26 cellular contexts compared by ENCODE assay signal in genomic region chr6:124389127-124389526, GRCh38.
DNase-seq lines count a peak whose midpoint lies in the region; ATAC-seq and TF ChIP-seq lines count a peak whose summit lies in the region.
"Had no signal": no experiment of that assay in that cellular context is flagged by ENCODE, and none has a peak within 500 bp of the region (broad histone marks: within the 10 kb centered on the region; RNA-seq: fewer than 3 reads in every experiment).

No MANE protein-coding gene starts in this region.

- no TSS peak for BruUV-seq in HCT116 (replicated peaks; lab: Mats Ljungman, UMichigan)

- H3K9me3 ChIP-seq in HCT116 (ENCODE audit: control insufficient read depth in 1 of 2, insufficient read depth in 1 of 2, low read depth in 1 of 2, low read length in 2 of 2), result no peaks in the 10 kb centered on the region
- H3K9me3 ChIP-seq: BLaER1 treated with 17β-estradiol and CSF1 and Interleukin-3, amounts not matched to agents 10 nM and 100 nM; mucosa of descending colon; sigmoid colon; upper lobe of left lung had no signal

- RAD21 ChIA-PET in HCT116 (lab: Charles Lee; ENCODE audit: low non-redundant PET in 1 of 2, low total read pairs in 2 of 2, uncharacterized antibody in 2 of 2, unreplicated experiment in 2 of 2), result no interaction called here

- no peak for TF ChIP-seq POLR2A in HCT116 (IDR thresholded peaks at IDR 0.05; ENCODE audit: borderline replicate concordance, extremely low read depth, insufficient read depth, insufficient read length)

- H3K27ac ChIP-seq in HCT116 (ENCODE audit: low read depth, low read length), result no peak overlapping the region
- H3K27ac ChIP-seq: BLaER1 treated with 17β-estradiol and CSF1 and Interleukin-3, amounts not matched to agents 10 nM and 100 nM; sigmoid colon; upper lobe of left lung had no signal

- DNase-seq in NCI-H2107 treated with DMSO at 0.1 percent for 48 hours (lab: John Stamatoyannopoulos, UW; ENCODE audit: unreplicated experiment) (peak; percentile 76), NCI-H2107 (lab: John Stamatoyannopoulos, UW) (no peak), HCT116 (ENCODE audit: low read depth, low spot score) (no peak), OCI-M1 (lab: John Stamatoyannopoulos, UW) (peak; percentile 35), iPS-NIHi7 (ENCODE audit: extremely low spot score) (peak; percentile 15), cerebellum (ENCODE audit: low spot score) (no peak), C1 segment of cervical spinal cord (lab: John Stamatoyannopoulos, UW) (no peak)
- no peak for DNase-seq in activated CD8-positive, alpha-beta memory T cell treated with anti-CD3 and anti-CD28 coated beads, Interleukin-2, amount 50 U/mL, for 48 hours
- DNase-seq: ACHN; activated CD4-positive, alpha-beta T cell treated with anti-CD3 and anti-CD28 coated beads for 48 hours; activated naive CD8-positive, alpha-beta T cell treated with anti-CD3 and anti-CD28 coated beads, Interleukin-2, amount 10 ng/mL, durations not matched to agents 7 days and 5 days; Calu3; effector CD4-positive, alpha-beta T cell; hippocampal formation; islet precursor cell; mucosa of descending colon; NCI-H774; posterior cingulate gyrus; SIG-M5; sigmoid colon; stimulated activated CD8-positive, alpha-beta memory T cell treated with anti-CD3 and anti-CD28 coated beads, Interleukin-4, amount 100 ng/mL, for 48 hours; T-helper 1 cell; upper lobe of left lung had no signal

- peak; percentile 32; the same call in 1 of the 2 replicates for TF ChIP-seq RAD21 in HCT116 (IDR thresholded peaks at IDR 0.05; ENCODE audit: low read depth)

- no peak for ATAC-seq in HCT116
- ATAC-seq: esophagus mucosa, K562, mucosa of descending colon had no signal

- H3K4me3 ChIP-seq in HCT116 (replicated peaks in 1 of 2; ENCODE audit: low read depth in 1 of 2, low read length in 2 of 2), result no peak overlapping the region
- H3K4me3 ChIP-seq: BLaER1 treated with 17β-estradiol and CSF1 and Interleukin-3, amounts not matched to agents 10 nM and 100 nM; K562; mucosa of descending colon; sigmoid colon; upper lobe of left lung had no signal

- CTCF ChIA-PET in HCT116 (lab: Charles Lee), result no interaction called here

- H3K27me3 ChIP-seq in HCT116 (ENCODE audit: insufficient read depth, low read length), result peaks cover 4% of the 10 kb centered on the region
- H3K27me3 ChIP-seq: BLaER1 treated with 17β-estradiol and CSF1 and Interleukin-3, amounts not matched to agents 10 nM and 100 nM; sigmoid colon; upper lobe of left lung had no signal

- POLR2A ChIA-PET in HCT116 (lab: Charles Lee), result no interaction called here

- H3K4me2 ChIP-seq in HCT116 (ENCODE audit: low read length), result no peak overlapping the region
- H3K4me2 ChIP-seq: BLaER1 treated with 17β-estradiol and CSF1 and Interleukin-3, amounts not matched to agents 10 nM and 100 nM had no signal

- no peaks in the 10 kb centered on the region for H3K79me2 ChIP-seq in HCT116 (ENCODE audit: insufficient read depth, low read length)

- no peak overlapping the region for H2AFZ ChIP-seq in HCT116 (ENCODE audit: low read depth, low read length, poor library complexity, severe bottlenecking)

- no peaks in the 10 kb centered on the region for H3K36me3 ChIP-seq in HCT116 (ENCODE audit: control insufficient read depth in 1 of 2, insufficient read depth in 2 of 2, low read length in 2 of 2)
- H3K36me3 ChIP-seq: BLaER1 treated with 17β-estradiol and CSF1 and Interleukin-3, amounts not matched to agents 10 nM and 100 nM; sigmoid colon; upper lobe of left lung had no signal

- intact Hi-C loops in HCT116 (cut with micrococcal nuclease), result no loop called here

- no peak overlapping the region for H3K9ac ChIP-seq in HCT116 (ENCODE audit: low read length)
- H3K9ac ChIP-seq: BLaER1 treated with 17β-estradiol and CSF1 and Interleukin-3, amounts not matched to agents 10 nM and 100 nM had no signal

- H3K4me1 ChIP-seq in HCT116 (ENCODE audit: control insufficient read depth in 1 of 2, insufficient read depth in 2 of 2, low read length in 2 of 2), result no peaks in the 10 kb centered on the region
- H3K4me1 ChIP-seq: sigmoid colon, upper lobe of left lung had no signal

- no peaks in the 10 kb centered on the region for H3K9me2 ChIP-seq in HCT116 (ENCODE audit: insufficient read depth)

- peak in 2 of 3 experiments; percentile 9 to 20; a peak in 1 of 6 replicates for TF ChIP-seq CTCF in HCT116 (IDR thresholded peaks at IDR 0.05 in 2 of 3, conservative IDR thresholded peaks at IDR 0.05 in 1 of 3; ENCODE audit: borderline replicate concordance in 1 of 3, insufficient read depth in 1 of 3, low read depth in 2 of 3, low read length in 2 of 3)

- no peaks in the 10 kb centered on the region for H4K20me1 ChIP-seq in HCT116 (ENCODE audit: insufficient read depth)
- H4K20me1 ChIP-seq: BLaER1 treated with 17β-estradiol and CSF1 and Interleukin-3, amounts not matched to agents 10 nM and 100 nM had no signal

TF ChIP-seq in HCT116, 20 proteins besides CTCF, POLR2A, EP300 and RAD21:
- TF ChIP-seq EZH2 (IDR thresholded peaks at IDR 0.05), result no peak
- TF ChIP-seq SIN3A (IDR thresholded peaks at IDR 0.05; ENCODE audit: low read depth), result no peak
- no peak for TF ChIP-seq CEBPB (IDR thresholded peaks at IDR 0.05; ENCODE audit: low read depth)
- TF ChIP-seq, protein P1, sequence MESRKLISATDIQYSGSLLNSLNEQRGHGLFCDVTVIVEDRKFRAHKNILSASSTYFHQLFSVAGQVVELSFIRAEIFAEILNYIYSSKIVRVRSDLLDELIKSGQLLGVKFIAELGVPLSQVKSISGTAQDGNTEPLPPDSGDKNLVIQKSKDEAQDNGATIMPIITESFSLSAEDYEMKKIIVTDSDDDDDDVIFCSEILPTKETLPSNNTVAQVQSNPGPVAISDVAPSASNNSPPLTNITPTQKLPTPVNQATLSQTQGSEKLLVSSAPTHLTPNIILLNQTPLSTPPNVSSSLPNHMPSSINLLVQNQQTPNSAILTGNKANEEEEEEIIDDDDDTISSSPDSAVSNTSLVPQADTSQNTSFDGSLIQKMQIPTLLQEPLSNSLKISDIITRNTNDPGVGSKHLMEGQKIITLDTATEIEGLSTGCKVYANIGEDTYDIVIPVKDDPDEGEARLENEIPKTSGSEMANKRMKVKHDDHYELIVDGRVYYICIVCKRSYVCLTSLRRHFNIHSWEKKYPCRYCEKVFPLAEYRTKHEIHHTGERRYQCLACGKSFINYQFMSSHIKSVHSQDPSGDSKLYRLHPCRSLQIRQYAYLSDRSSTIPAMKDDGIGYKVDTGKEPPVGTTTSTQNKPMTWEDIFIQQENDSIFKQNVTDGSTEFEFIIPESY (IDR thresholded peaks at IDR 0.05; ENCODE audit: extremely low read depth, insufficient replicate concordance, low read length), result no peak
- no peak for TF ChIP-seq YY1 (IDR thresholded peaks at IDR 0.05; ENCODE audit: extremely low read depth, insufficient replicate concordance, low read depth, low read length)
- no peak for TF ChIP-seq TCF7L2 (IDR thresholded peaks at IDR 0.05; ENCODE audit: borderline replicate concordance, extremely low read depth, insufficient read depth, insufficient read length)
- TF ChIP-seq SRF (IDR thresholded peaks at IDR 0.05; ENCODE audit: low read depth), result no peak
- TF ChIP-seq ZNF274 (IDR thresholded peaks at IDR 0.05; ENCODE audit: low read depth, low read length), result no peak
- no peak for TF ChIP-seq ELF1 (IDR thresholded peaks at IDR 0.05; ENCODE audit: borderline replicate concordance, low read depth)
- TF ChIP-seq FOSL1 (IDR thresholded peaks at IDR 0.05; ENCODE audit: low read depth), result no peak
- TF ChIP-seq, protein P2, sequence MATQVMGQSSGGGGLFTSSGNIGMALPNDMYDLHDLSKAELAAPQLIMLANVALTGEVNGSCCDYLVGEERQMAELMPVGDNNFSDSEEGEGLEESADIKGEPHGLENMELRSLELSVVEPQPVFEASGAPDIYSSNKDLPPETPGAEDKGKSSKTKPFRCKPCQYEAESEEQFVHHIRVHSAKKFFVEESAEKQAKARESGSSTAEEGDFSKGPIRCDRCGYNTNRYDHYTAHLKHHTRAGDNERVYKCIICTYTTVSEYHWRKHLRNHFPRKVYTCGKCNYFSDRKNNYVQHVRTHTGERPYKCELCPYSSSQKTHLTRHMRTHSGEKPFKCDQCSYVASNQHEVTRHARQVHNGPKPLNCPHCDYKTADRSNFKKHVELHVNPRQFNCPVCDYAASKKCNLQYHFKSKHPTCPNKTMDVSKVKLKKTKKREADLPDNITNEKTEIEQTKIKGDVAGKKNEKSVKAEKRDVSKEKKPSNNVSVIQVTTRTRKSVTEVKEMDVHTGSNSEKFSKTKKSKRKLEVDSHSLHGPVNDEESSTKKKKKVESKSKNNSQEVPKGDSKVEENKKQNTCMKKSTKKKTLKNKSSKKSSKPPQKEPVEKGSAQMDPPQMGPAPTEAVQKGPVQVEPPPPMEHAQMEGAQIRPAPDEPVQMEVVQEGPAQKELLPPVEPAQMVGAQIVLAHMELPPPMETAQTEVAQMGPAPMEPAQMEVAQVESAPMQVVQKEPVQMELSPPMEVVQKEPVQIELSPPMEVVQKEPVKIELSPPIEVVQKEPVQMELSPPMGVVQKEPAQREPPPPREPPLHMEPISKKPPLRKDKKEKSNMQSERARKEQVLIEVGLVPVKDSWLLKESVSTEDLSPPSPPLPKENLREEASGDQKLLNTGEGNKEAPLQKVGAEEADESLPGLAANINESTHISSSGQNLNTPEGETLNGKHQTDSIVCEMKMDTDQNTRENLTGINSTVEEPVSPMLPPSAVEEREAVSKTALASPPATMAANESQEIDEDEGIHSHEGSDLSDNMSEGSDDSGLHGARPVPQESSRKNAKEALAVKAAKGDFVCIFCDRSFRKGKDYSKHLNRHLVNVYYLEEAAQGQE (IDR thresholded peaks at IDR 0.05; ENCODE audit: low read depth), result no peak

Comparison
In these comparisons a context has a peak if more than half of its experiments do, and no peak if none do; other contexts are left out.
1. DNase-seq: peak in NCI-H2107 treated with DMSO at 0.1 percent for 48 hours (single experiment), OCI-M1 (single experiment) and iPS-NIHi7 (single experiment); none in NCI-H2107 (single experiment), HCT116 (single experiment), cerebellum (single experiment), C1 segment of cervical spinal cord (0 of 14) and activated CD8-positive, alpha-beta memory T cell treated with anti-CD3 and anti-CD28 coated beads, Interleukin-2, amount 50 U/mL, for 48 hours (single experiment).